In genomic region chr7:102874166-102874829, GRCh38 we compare ENCODE assay signal across 10 cellular contexts. TPM values are rescaled to one million over a fixed set of nuclear protein-coding genes. Genes with fewer than 3 reads are reported as not detected.
A peak's percentile ranks its signal among the peaks of the same experiment; 100 is the strongest.
DNase-seq lines count a peak whose midpoint lies in the region; ATAC-seq and TF ChIP-seq lines count a peak whose summit lies in the region.
"Had no signal": no experiment of that assay in that cellular context is flagged by ENCODE, and none has a peak within 500 bp of the region (broad histone marks: within the 10 kb centered on the region; RNA-seq: fewer than 3 reads in every experiment).

No MANE protein-coding gene starts in this region.

- H3K36me3 ChIP-seq in smooth muscle cell (ENCODE audit: low read depth) (no peaks in the 10 kb centered on the region), ovary (no peaks in the 10 kb centered on the region)

- H3F3A ChIP-seq in smooth muscle cell (ENCODE audit: low read depth) = peaks cover 30% of the 10 kb centered on the region

- intact Hi-C loops in ovary (cut with DNase I) (no loop called here), right cardiac atrium (cut with DNase I) (no loop called here)

- no peaks in the 10 kb centered on the region for H4K20me1 ChIP-seq in smooth muscle cell (ENCODE audit: low read depth)

- no peak for TF ChIP-seq POLR2A in ovary (IDR thresholded peaks at IDR 0.05)

- ATAC-seq in GM21367 (IDR thresholded peaks at IDR 0.05; ENCODE audit: unreplicated experiment) = peak; percentile 96
- peak; percentile 99 for ATAC-seq in HG03521 (IDR thresholded peaks at IDR 0.05; ENCODE audit: unreplicated experiment)
- no peak for ATAC-seq in right cardiac atrium

- DNase-seq in GM12865 (ENCODE audit: low read depth) = peak; percentile 75
- DNase-seq in astrocyte of the cerebellum (ENCODE audit: low read depth) = peak; percentile 83
- no peak for DNase-seq in smooth muscle cell (lab: John Stamatoyannopoulos, UW; ENCODE audit: unreplicated experiment)
- DNase-seq in superior temporal gyrus (ENCODE audit: extremely low spot score) = no peak
- no peak for DNase-seq in ovary
- DNase-seq in right cardiac atrium = no peak
- DNase-seq: naive B cell had no signal

- 63% methylated on average over 5 of the region's 5 CpGs for WGBS in smooth muscle cell (ENCODE audit: low lambda C conversion rate)
- 86 to 93% (median 93%) methylated on average over 5 of the region's 5 CpGs for WGBS in ovary, 3 donors
- 87% methylated on average over 5 of the region's 5 CpGs for WGBS in right cardiac atrium

- no peak for TF ChIP-seq EP300 in ovary (IDR thresholded peaks at IDR 0.05)

- H3K4me1 ChIP-seq in smooth muscle cell (ENCODE audit: low read depth) (peaks cover 26% of the 10 kb centered on the region), ovary (ENCODE audit: insufficient read depth) (no peaks in the 10 kb centered on the region), right cardiac atrium (ENCODE audit: control insufficient read depth, insufficient read depth, low read length) (no peaks in the 10 kb centered on the region)

- no peaks in the 10 kb centered on the region for H3K79me2 ChIP-seq in smooth muscle cell (ENCODE audit: low read depth)

- in situ Hi-C loops in astrocyte of the cerebellum (cut with HindIII; ENCODE audit: low sequenced_read_pairs) = no loop called here

- H3K4me2 ChIP-seq in smooth muscle cell = peak overlapping the region; percentile 61

- no peak overlapping the region for H2AFZ ChIP-seq in smooth muscle cell (ENCODE audit: low read depth)

- peak overlapping the region; percentile 91 for H3K9ac ChIP-seq in smooth muscle cell (ENCODE audit: low read depth)

- H3K27me3 ChIP-seq in smooth muscle cell (ENCODE audit: low read depth) (no peaks in the 10 kb centered on the region), ovary (no peaks in the 10 kb centered on the region), right cardiac atrium (ENCODE audit: control insufficient read depth, insufficient read depth) (no peaks in the 10 kb centered on the region)

- H3K9me3 ChIP-seq in smooth muscle cell (replicated peaks; ENCODE audit: low read depth) (no peaks in the 10 kb centered on the region), ovary (no peaks in the 10 kb centered on the region), right cardiac atrium (ENCODE audit: control insufficient read depth, low read length) (no peaks in the 10 kb centered on the region)

- H3K27ac ChIP-seq in smooth muscle cell (ENCODE audit: low read depth) = peak overlapping the region; percentile 99
- H3K27ac ChIP-seq in ovary = no peak overlapping the region
- no peak overlapping the region for H3K27ac ChIP-seq in right cardiac atrium (ENCODE audit: low read length)
- H3K27ac ChIP-seq: SK-N-MC had no signal

- H3K4me3 ChIP-seq in GM12865 (ENCODE audit: low read depth, low read length) = no peak overlapping the region
- H3K4me3 ChIP-seq in astrocyte of the cerebellum (ENCODE audit: low read depth, low read length) = no peak overlapping the region
- no peak overlapping the region for H3K4me3 ChIP-seq in smooth muscle cell
- H3K4me3 ChIP-seq in ovary = no peak overlapping the region
- no peak overlapping the region for H3K4me3 ChIP-seq in right cardiac atrium (ENCODE audit: low read length)
- H3K4me3 ChIP-seq: SK-N-MC had no signal

- TF ChIP-seq CTCF in GM12865 (IDR thresholded peaks at IDR 0.05; ENCODE audit: insufficient read depth, low read depth, low read length, missing control alignments) (no peak), astrocyte of the cerebellum (IDR thresholded peaks at IDR 0.05; ENCODE audit: low read depth, low read length, missing control alignments) (no peak), smooth muscle cell (IDR thresholded peaks at IDR 0.05; ENCODE audit: borderline replicate concordance, insufficient read depth, poor library complexity, severe bottlenecking) (no peak), ovary (IDR thresholded peaks at IDR 0.05) (no peak)

RNA-seq across cellular contexts. Expression of gene LRRC17, which starts 38.5 kb away (rescaled TPM):
- total RNA-seq in smooth muscle cell = 14.7 and 23.0 TPM in 2 replicates
- 5.5 and 6.2 TPM in 2 replicates for polyA plus RNA-seq in smooth muscle cell
- total RNA-seq in ovary = 100 to 1,000 TPM in 1 of 7 donors, 10 to 100 TPM in 6; 32.2 to 145 (median 60.4) TPM
- polyA plus RNA-seq in ovary = 100 to 1,000 TPM in 1 of 2 donors, 10 to 100 TPM in 1; 34.4 to 102 TPM
- 1 to 10 TPM; 3.0 to 6.7 (median 4.9) TPM for total RNA-seq in right cardiac atrium
- 6.2 TPM for polyA plus RNA-seq in right cardiac atrium

Comparison
In these comparisons a context has a peak if more than half of its experiments do, and no peak if none do; other contexts are left out.
1. DNase-seq: peak in GM12865 (single experiment) and astrocyte of the cerebellum (single experiment); none in smooth muscle cell (single experiment), superior temporal gyrus (single experiment), ovary (0 of 5) and right cardiac atrium (0 of 3).
2. ATAC-seq: peak in GM21367 (single experiment) and HG03521 (single experiment); none in right cardiac atrium (0 of 2).